In genomic region chr4:126306152-126306869, GRCh38 we compare ENCODE assay signal across 29 cellular contexts.
DNase-seq lines count a peak whose midpoint lies in the region; ATAC-seq, FAIRE-seq and TF ChIP-seq lines count a peak whose summit lies in the region.
"Had no signal": no experiment of that assay in that cellular context is flagged by ENCODE, and none has a peak within 500 bp of the region (broad histone marks: within the 10 kb centered on the region; RNA-seq: fewer than 3 reads in every experiment).

No MANE protein-coding gene starts in this region.

- ATAC-seq in heart right ventricle, result peak; percentile 71 to 94 (median 90)
- peak; percentile 98 for ATAC-seq in sciatic nerve
- no peak for ATAC-seq in HG02981 (IDR thresholded peaks at IDR 0.05; ENCODE audit: unreplicated experiment)
- ATAC-seq in upper lobe of right lung, result no peak
- ATAC-seq: activated naive CD4-positive, alpha-beta T cell treated with anti-CD3 and anti-CD28 coated beads, Interleukin-2, amount 50 U/mL, for 72 hours; foreskin keratinocyte; natural killer cell; T-cell had no signal

- no peak for FAIRE-seq in GM12891 (lab: Jason Lieb, UNC)
- FAIRE-seq: colon, H54 had no signal

- no peaks in the 10 kb centered on the region for H3K27me3 ChIP-seq in heart right ventricle
- no peaks in the 10 kb centered on the region for H3K27me3 ChIP-seq in upper lobe of right lung
- H3K27me3 ChIP-seq: BLaER1 treated with 17β-estradiol and CSF1 and Interleukin-3, amounts not matched to agents 10 nM and 100 nM; foreskin keratinocyte; vagina had no signal

- WGBS in heart right ventricle, 2 donors, result 64 to 73% methylated on average over 5 of the region's 5 CpGs

- H3K4me3 ChIP-seq in AG10803 (ENCODE audit: low read length), result no peak overlapping the region
- no peak overlapping the region for H3K4me3 ChIP-seq in cardiac fibroblast (replicated peaks in 1 of 2; ENCODE audit: low read depth in 2 of 2, low read length in 2 of 2)
- H3K4me3 ChIP-seq in heart right ventricle, result no peak overlapping the region
- H3K4me3 ChIP-seq in upper lobe of right lung, result no peak overlapping the region
- H3K4me3 ChIP-seq: BLaER1 treated with 17β-estradiol and CSF1 and Interleukin-3, amounts not matched to agents 10 nM and 100 nM; skin epidermis; vagina had no signal

- TF ChIP-seq CTCF in AG10803 (conservative IDR thresholded peaks at IDR 0.05; ENCODE audit: low read length) (no peak), cardiac fibroblast (IDR thresholded peaks at IDR 0.05; ENCODE audit: low read depth, low read length) (no peak), heart right ventricle (IDR thresholded peaks at IDR 0.05) (no peak), upper lobe of right lung (IDR thresholded peaks at IDR 0.05) (no peak)

- H3K4me1 ChIP-seq in heart right ventricle (no peaks in the 10 kb centered on the region), upper lobe of right lung (no peaks in the 10 kb centered on the region)
- H3K4me1 ChIP-seq: BLaER1 treated with 17β-estradiol and CSF1 and Interleukin-3, amounts not matched to agents 10 nM and 100 nM; foreskin keratinocyte; parathyroid adenoma; vagina had no signal

- H3K9me3 ChIP-seq in heart right ventricle, result peaks cover 0 to 7% (median 0%) of the 10 kb centered on the region in 11 donors
- H3K9me3 ChIP-seq in upper lobe of right lung, result no peaks in the 10 kb centered on the region
- H3K9me3 ChIP-seq: vagina had no signal

- DNase-seq in AG10803 (ENCODE audit: low read depth) (peak; percentile 33), cardiac fibroblast (ENCODE audit: low read depth in 2 of 2) (peak; percentile 11 to 13), heart right ventricle (peak in 1 of 2 donors; percentile 41), sciatic nerve (ENCODE audit: low spot score) (no peak), upper lobe of right lung (no peak), GM12891 (ENCODE audit: insufficient read length, low spot score) (no peak), middle frontal gyrus (ENCODE audit: extremely low spot score, low spot score) (no peak)
- DNase-seq: activated CD4-positive, alpha-beta T cell treated with anti-CD3 and anti-CD28 coated beads for 1 hour; activated CD8-positive, alpha-beta memory T cell treated with anti-CD3 and anti-CD28 coated beads for 24 hours; EL; endodermal cell; foreskin keratinocyte; KBM-7; kidney; mesendoderm; natural killer cell; NCI-H1694 treated with DMSO at 0.1 percent for 48 hours; NCI-H69; SHP77; stimulated activated naive CD4-positive, alpha-beta T cell treated with Interleukin-2 at 50 U/mL for 16 hours; T-cell had no signal

- intact Hi-C loops in heart right ventricle (cut with DNase I), result no loop called here
- intact Hi-C loops in sciatic nerve (cut with DNase I), result no loop called here
- intact Hi-C loops in upper lobe of right lung (cut with DNase I), result no loop called here

- H3K36me3 ChIP-seq in heart right ventricle, result no peaks in the 10 kb centered on the region
- no peaks in the 10 kb centered on the region for H3K36me3 ChIP-seq in upper lobe of right lung
- H3K36me3 ChIP-seq: BLaER1 treated with 17β-estradiol and CSF1 and Interleukin-3, amounts not matched to agents 10 nM and 100 nM; vagina had no signal

- H3K27ac ChIP-seq in heart right ventricle (peak overlapping the region in 5 of 10 donors; percentile 38 to 71 (median 68)), upper lobe of right lung (no peak overlapping the region)
- H3K27ac ChIP-seq: BLaER1 treated with 17β-estradiol and CSF1 and Interleukin-3, amounts not matched to agents 10 nM and 100 nM; foreskin keratinocyte; parathyroid adenoma; vagina had no signal

- TF ChIP-seq POLR2A in GM12891 (IDR thresholded peaks at IDR 0.05; ENCODE audit: low read depth, low read length), result no peak

TF ChIP-seq in GM12891, 5 proteins besides CTCF, POLR2A, EP300 and RAD21:
- no peak for TF ChIP-seq POLR2AphosphoS5 (IDR thresholded peaks at IDR 0.05; ENCODE audit: low read depth, low read length)
- no peak for TF ChIP-seq PAX5 (IDR thresholded peaks at IDR 0.05; ENCODE audit: insufficient read depth, low read length, severe bottlenecking)
- no peak for TF ChIP-seq SPI1 (IDR thresholded peaks at IDR 0.05; ENCODE audit: low read depth, low read length)
- TF ChIP-seq TAF1 (IDR thresholded peaks at IDR 0.05; ENCODE audit: low read depth, low read length), result no peak
- no peak for TF ChIP-seq POU2F2 (IDR thresholded peaks at IDR 0.05; ENCODE audit: low read depth, low read length)

Comparison
In these comparisons a context has a peak if more than half of its experiments do, and no peak if none do; other contexts are left out.
1. DNase-seq: peak in AG10803 (single experiment) and cardiac fibroblast (2 of 2); none in sciatic nerve (single experiment), upper lobe of right lung (single experiment), GM12891 (single experiment) and middle frontal gyrus (single experiment).
2. ATAC-seq: peak in heart right ventricle (8 of 8) and sciatic nerve (single experiment); none in HG02981 (single experiment) and upper lobe of right lung (single experiment).